8 cellular contexts compared by ENCODE assay signal in genomic region chr17:28357061-28357900, GRCh38. TPM values are rescaled to one million over a fixed set of nuclear protein-coding genes. Genes with fewer than 3 reads are reported as not detected.
DNase-seq lines count a peak whose midpoint lies in the region; ATAC-seq and TF ChIP-seq lines count a peak whose summit lies in the region.

Gene POLDIP2 (minus strand): TSS chr17:28357527. CDS start chr17:28357448, 79 bp downstream.

- ATAC-seq in HG02884 (IDR thresholded peaks at IDR 0.05; ENCODE audit: unreplicated experiment) (peak; percentile 91), T-helper 17 cell (peak; percentile 99), psoas muscle (peak; percentile 99)

- H3K9me3 ChIP-seq in T-helper 17 cell (ENCODE audit: control insufficient read depth, low read length, poor library complexity, severe bottlenecking) (no peaks in the 10 kb centered on the region), left ventricle myocardium inferior (replicated peaks) (no peaks in the 10 kb centered on the region), psoas muscle (no peaks in the 10 kb centered on the region)

- H3K27me3 ChIP-seq in left ventricle myocardium inferior (ENCODE audit: low read depth) (no peaks in the 10 kb centered on the region), psoas muscle (ENCODE audit: insufficient read depth in 3 of 3, low read length in 2 of 3) (no peaks in the 10 kb centered on the region)

- DNase-seq in NCI-H187 (lab: John Stamatoyannopoulos, UW) (peak; percentile 78 to 93), T-helper 17 cell (peak; percentile 94 to 96 (median 94)), amygdala (lab: John Stamatoyannopoulos, UW) (peak; percentile 73 to 99 (median 93)), left ventricle myocardium inferior (peak; percentile 95), psoas muscle (peak; percentile 96 to 98)

- H3K36me3 Mint-ChIP-seq in T-helper 17 cell (ENCODE audit: low read depth): no peaks in the 10 kb centered on the region

- peaks cover 26% of the 10 kb centered on the region for H3K4me1 Mint-ChIP-seq in T-helper 17 cell

- H3K36me3 ChIP-seq in left ventricle myocardium inferior: peaks cover 67% of the 10 kb centered on the region
- H3K36me3 ChIP-seq in psoas muscle (ENCODE audit: insufficient read depth in 1 of 2, low read depth in 1 of 2): peaks cover 19 to 71% of the 10 kb centered on the region in 2 donors
- H3K36me3 ChIP-seq in urinary bladder (ENCODE audit: insufficient read depth): no peaks in the 10 kb centered on the region

- peak within 1 kb of the TSS; percentile 94 for H3K4me3 Mint-ChIP-seq in T-helper 17 cell

- intact Hi-C loops in left ventricle myocardium inferior (cut with micrococcal nuclease): no loop called here
- intact Hi-C loops in psoas muscle (cut with DNase I): loop anchor here in 1 of 2 donors (2.0 kb wide), 1 partner anchor 20 kb away; no protein-coding TSS in a partner anchor

- H3K4me3 ChIP-seq in left ventricle myocardium inferior: peak within 1 kb of the TSS; percentile 96
- H3K4me3 ChIP-seq in psoas muscle: peak within 1 kb of the TSS; percentile 100
- peak within 1 kb of the TSS; percentile 86 for H3K4me3 ChIP-seq in urinary bladder (ENCODE audit: low read depth, low read length)

- no peaks in the 10 kb centered on the region for H3K27me3 Mint-ChIP-seq in T-helper 17 cell

- no peak for TF ChIP-seq CTCF in left ventricle myocardium inferior (IDR thresholded peaks at IDR 0.05; ENCODE audit: borderline replicate concordance)
- TF ChIP-seq CTCF in psoas muscle (IDR thresholded peaks at IDR 0.05): no peak

- H3K27ac Mint-ChIP-seq in T-helper 17 cell: peak within 1 kb of the TSS; percentile 94

- H3K27ac ChIP-seq in left ventricle myocardium inferior (replicated peaks) (peak within 1 kb of the TSS; percentile 95), psoas muscle (peak within 1 kb of the TSS; percentile 97), urinary bladder (ENCODE audit: low read depth) (peak within 1 kb of the TSS; percentile 86)

- H3K4me1 ChIP-seq in left ventricle myocardium inferior (peaks cover 45% of the 10 kb centered on the region), psoas muscle (peaks cover 26% of the 10 kb centered on the region), urinary bladder (ENCODE audit: insufficient read depth) (no peaks in the 10 kb centered on the region)

- TF ChIP-seq POLR2A in GM15510 (IDR thresholded peaks at IDR 0.05; ENCODE audit: borderline replicate concordance, extremely low read depth, insufficient read length): peak; percentile 97

- 0 to 1% (median 0%) methylated on average over 65 to 80 of the region's 80 CpGs for WGBS in psoas muscle, 3 donors
- WGBS in urinary bladder: under 1% methylated on average over 80 of the region's 80 CpGs

RNA-seq across cellular contexts. Expression of gene POLDIP2, which starts in this region (rescaled TPM):
- total RNA-seq in T-helper 17 cell: 10 to 100 TPM; 24.6 to 30.7 TPM
- 154 TPM for total RNA-seq in left ventricle myocardium inferior
- total RNA-seq in psoas muscle: 100 to 1,000 TPM; 182 to 206 (median 190) TPM
- 100 to 1,000 TPM; 172 to 299 (median 204) TPM for polyA plus RNA-seq in psoas muscle
- total RNA-seq in urinary bladder: 35.1 TPM
- polyA plus RNA-seq in urinary bladder: 79.6 TPM

Comparison
In these comparisons a context has a peak if more than half of its experiments do, and no peak if none do; other contexts are left out.
1. Peak in every context shown above with its lines: DNase-seq, ATAC-seq, H3K4me3 ChIP-seq and H3K27ac ChIP-seq.